ENCODE assay signal across 25 cellular contexts in genomic region chr5:116887104-116887503, GRCh38.
"Had no signal": no experiment of that assay in that cellular context is flagged by ENCODE, and none has a peak within 500 bp of the region (broad histone marks: within the 10 kb centered on the region; RNA-seq: fewer than 3 reads in every experiment).

No MANE protein-coding gene starts in this region.

- H3K27me3 Mint-ChIP-seq: activated T-helper 17 cell treated with anti-CD3 and anti-CD28 coated beads, Interleukin-2, amount 50 U/mL, for 72 hours; effector memory CD8-positive, alpha-beta T cell; natural killer cell treated with Interleukin-12 subunit alpha and Interleukin-12 subunit beta and Interleukin-15 and Interleukin-18, amount 100 ng/mL, for 72 hours had no signal

- H3K4me1 Mint-ChIP-seq: activated T-helper 17 cell treated with anti-CD3 and anti-CD28 coated beads, Interleukin-2, amount 50 U/mL, for 72 hours had no signal

- H3K36me3 Mint-ChIP-seq: activated naive CD4-positive, alpha-beta T cell treated with anti-CD3 and anti-CD28 coated beads, Interleukin-2, amount 50 U/mL, for 72 hours; natural killer cell treated with Interleukin-12 subunit alpha and Interleukin-12 subunit beta and Interleukin-15 and Interleukin-18, amount 100 ng/mL, for 72 hours had no signal

- H3K36me3 ChIP-seq: brain microvascular endothelial cell, esophagus squamous epithelium, gastrocnemius medialis, spleen had no signal

- H3K4me1 ChIP-seq: esophagus squamous epithelium, gastrocnemius medialis, spleen, testis had no signal

- H3K27ac ChIP-seq: brain microvascular endothelial cell, esophagus squamous epithelium, gastrocnemius medialis, spleen, testis had no signal

- H3K4me3 Mint-ChIP-seq: activated CD8-positive, alpha-beta T cell treated with anti-CD3 and anti-CD28 coated beads, Interleukin-2, amount 10 ng/mL, durations not matched to agents 7 days and 5 days; activated T-helper 17 cell treated with anti-CD3 and anti-CD28 coated beads, Interleukin-2, amount 50 U/mL, for 72 hours; effector memory CD8-positive, alpha-beta T cell; natural killer cell treated with Interleukin-12 subunit alpha and Interleukin-12 subunit beta and Interleukin-15 and Interleukin-18, amount 100 ng/mL, for 72 hours had no signal

- H3K9me3 Mint-ChIP-seq: activated naive CD4-positive, alpha-beta T cell treated with anti-CD3 and anti-CD28 coated beads, Interleukin-2, amount 50 U/mL, for 72 hours; activated T-helper 17 cell treated with anti-CD3 and anti-CD28 coated beads, Interleukin-2, amount 50 U/mL, for 72 hours had no signal

- H3K4me3 ChIP-seq: esophagus squamous epithelium, gastrocnemius medialis, spleen, testis had no signal

- FAIRE-seq: colon, endothelial cell of umbilical vein had no signal

- H3K9me3 ChIP-seq: esophagus squamous epithelium, gastrocnemius medialis, spleen, testis had no signal

- H3K27me3 ChIP-seq: brain microvascular endothelial cell, esophagus squamous epithelium, gastrocnemius medialis, spleen, testis had no signal

- H3K27ac Mint-ChIP-seq: activated CD8-positive, alpha-beta T cell treated with anti-CD3 and anti-CD28 coated beads, Interleukin-2, amount 10 ng/mL, durations not matched to agents 7 days and 5 days; activated naive CD4-positive, alpha-beta T cell treated with anti-CD3 and anti-CD28 coated beads, Interleukin-2, amount 50 U/mL, for 72 hours; activated T-helper 17 cell treated with anti-CD3 and anti-CD28 coated beads, Interleukin-2, amount 50 U/mL, for 72 hours; effector memory CD8-positive, alpha-beta T cell; natural killer cell treated with Interleukin-12 subunit alpha and Interleukin-12 subunit beta and Interleukin-15 and Interleukin-18, amount 100 ng/mL, for 72 hours; progenitor cell of endocrine pancreas had no signal

- DNase-seq: activated CD4-positive, alpha-beta T cell treated with anti-CD3 and anti-CD28 coated beads for 1 hour; activated CD4-positive, alpha-beta T cell treated with anti-CD3 and anti-CD28 coated beads, Interleukin-2, amount 50 U/mL, for 1 hour; activated CD8-positive, alpha-beta T cell treated with anti-CD3 and anti-CD28 coated beads, Interleukin-2, amount 10 ng/mL, durations not matched to agents 7 days and 5 days; activated T-cell treated with anti-CD3 and anti-CD28 coated beads, Interleukin-2, amount 50 U/mL, for 1 hour; aorta; brain microvascular endothelial cell; central memory CD4-positive, alpha-beta T cell; effector memory CD8-positive, alpha-beta T cell; esophagus squamous epithelium; gastrocnemius medialis; hippocampal formation; left ventricle myocardium superior; midbrain; spleen; stimulated activated CD4-positive, alpha-beta T cell treated with anti-CD3 and anti-CD28 coated beads, Interleukin-4, amount 100 ng/mL, for 1 hour; stimulated activated naive CD4-positive, alpha-beta T cell; T-helper 9 cell; testis; trophoblast cell had no signal

- ATAC-seq: activated CD8-positive, alpha-beta T cell treated with anti-CD3 and anti-CD28 coated beads, Interleukin-2, amount 10 ng/mL, durations not matched to agents 7 days and 5 days; activated naive CD4-positive, alpha-beta T cell treated with anti-CD3 and anti-CD28 coated beads, Interleukin-2, amount 50 U/mL, for 72 hours; activated T-helper 17 cell treated with anti-CD3 and anti-CD28 coated beads, Interleukin-2, amount 50 U/mL, for 72 hours; effector memory CD8-positive, alpha-beta T cell; gastrocnemius medialis; left ventricle myocardium superior; natural killer cell treated with Interleukin-12 subunit alpha and Interleukin-12 subunit beta and Interleukin-15 and Interleukin-18, amount 100 ng/mL, for 72 hours had no signal
